In genomic region chr5:63719147-63719546, GRCh38 we compare ENCODE assay signal across 11 cellular contexts.
"Had no signal": no experiment of that assay in that cellular context is flagged by ENCODE, and none has a peak within 500 bp of the region (broad histone marks: within the 10 kb centered on the region; RNA-seq: fewer than 3 reads in every experiment).

No MANE protein-coding gene starts in this region.

- H3K9me3 ChIP-seq: HAP-1 had no signal

- H3K36me3 ChIP-seq: HAP-1 had no signal

- FAIRE-seq: H1, H54 had no signal

- H3K4me3 ChIP-seq: GM23248, GM23338, HAP-1 had no signal

- H3K4me1 ChIP-seq: HAP-1 had no signal

- H2AFZ ChIP-seq: GM23248, GM23338 had no signal

- H3K27ac ChIP-seq: GM23248 had no signal

- H3K9ac ChIP-seq: GM23248 had no signal

- ATAC-seq: GM23338, HCT116 had no signal

- DNase-seq: GM23248, GOT3, H7, H9, HCEC 1CT, HFFc6 had no signal

- H3K4me2 ChIP-seq: GM23338 had no signal
